In the genomic region with DNA sequence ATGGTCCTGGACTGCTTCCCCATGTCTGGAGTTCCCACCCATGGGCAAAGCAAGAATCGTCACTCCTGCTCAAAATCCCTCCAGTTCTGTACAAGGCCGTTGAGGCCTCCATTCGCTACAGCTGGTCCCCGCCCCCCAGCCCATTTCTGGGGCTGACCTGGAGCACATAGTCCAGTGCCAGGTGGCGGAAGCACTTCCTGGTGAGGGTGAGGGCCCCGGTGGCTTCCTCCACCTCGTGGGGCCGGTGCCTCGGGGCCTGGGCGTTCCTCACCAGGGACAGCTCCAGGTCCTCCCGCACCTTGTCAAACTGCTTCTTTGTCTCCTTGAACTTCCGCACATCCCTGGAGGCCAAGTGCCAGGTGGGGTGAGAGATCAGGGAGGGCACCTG, we compare ENCODE assay signal across 17 cellular contexts. TPM values are rescaled to one million over a fixed set of nuclear protein-coding genes. Genes with fewer than 3 reads are reported as not detected.
DNase-seq lines count a peak whose midpoint lies in the region; ATAC-seq, FAIRE-seq and TF ChIP-seq lines count a peak whose summit lies in the region.
"Had no signal": no experiment of that assay in that cellular context is flagged by ENCODE, and none has a peak within 500 bp of the region (broad histone marks: within the 10 kb centered on the region; RNA-seq: fewer than 3 reads in every experiment).

No MANE protein-coding gene starts in this region.

- peaks cover 2% of the 10 kb centered on the region for H3K4me1 Mint-ChIP-seq in astrocyte (ENCODE audit: low read depth, unreplicated experiment)
- H3K4me1 Mint-ChIP-seq in stimulated activated memory B cell treated with anti-CD40 and anti-IgM and Interleukin-4, amounts not matched to agents 10 μg/mL and 1 μg/mL and 100 μg/mL, for 72 hours: peaks cover 19% of the 10 kb centered on the region

- H3K27ac ChIP-seq in astrocyte (ENCODE audit: low read depth, low read length): no peak overlapping the region
- H3K27ac ChIP-seq: HL-60, Peyer's patch had no signal

- H3K4me1 ChIP-seq in Loucy (ENCODE audit: insufficient read depth, low read length, poor library complexity, severe bottlenecking): peaks cover 4% of the 10 kb centered on the region
- H3K4me1 ChIP-seq in astrocyte (ENCODE audit: insufficient read depth, low read length): peaks cover 12% of the 10 kb centered on the region

- H3K36me3 Mint-ChIP-seq in astrocyte (ENCODE audit: low read depth, unreplicated experiment): no peaks in the 10 kb centered on the region
- no peaks in the 10 kb centered on the region for H3K36me3 Mint-ChIP-seq in stimulated activated memory B cell treated with anti-CD40 and anti-IgM and Interleukin-4, amounts not matched to agents 10 μg/mL and 1 μg/mL and 100 μg/mL, for 72 hours

- H3K9ac ChIP-seq in Loucy (ENCODE audit: low read depth, low read length, poor library complexity, severe bottlenecking): no peak overlapping the region
- no peak overlapping the region for H3K9ac ChIP-seq in astrocyte (ENCODE audit: low read length)

- intact Hi-C loops in lower leg skin (cut with DNase I; ENCODE audit: low total_unique reads): no loop called here

- H4K20me1 ChIP-seq in Loucy (ENCODE audit: insufficient read depth, low read length, poor library complexity, severe bottlenecking) (peaks cover 15% of the 10 kb centered on the region), astrocyte (ENCODE audit: insufficient read depth, low read length) (peaks cover 54% of the 10 kb centered on the region)

- 80 to 86% methylated on average over 9 to 11 of the region's 12 CpGs for WGBS in lower leg skin, 2 donors

- H3K36me3 ChIP-seq in Loucy (ENCODE audit: insufficient read depth, low read length) (no peaks in the 10 kb centered on the region), astrocyte (ENCODE audit: insufficient read depth, low read length) (no peaks in the 10 kb centered on the region)

- H2AFZ ChIP-seq in Loucy (ENCODE audit: low read length): no peak overlapping the region
- H2AFZ ChIP-seq in astrocyte (ENCODE audit: low read depth, low read length): no peak overlapping the region

- DNase-seq in COLO668 (lab: John Stamatoyannopoulos, UW; ENCODE audit: unreplicated experiment) (peak; percentile 95), astrocyte (ENCODE audit: low read depth) (no peak), lower leg skin (ENCODE audit: low spot score in 2 of 2) (no peak), RKO (ENCODE audit: low spot score) (no peak), GM13976 (ENCODE audit: low spot score) (no peak)
- DNase-seq: ACHN, AML-193, NCI-H1436, NCI-H2029, NCI-H774, Peyer's patch, SIG-M5 had no signal

- TF ChIP-seq CTCF in Loucy (conservative IDR thresholded peaks at IDR 0.05; ENCODE audit: low read length) (0 out of 2 replicates have a peak, but pooled peaks have one; percentile 16), astrocyte (IDR thresholded peaks at IDR 0.05; ENCODE audit: insufficient read depth, low read depth, low read length) (no peak), lower leg skin (IDR thresholded peaks at IDR 0.05) (no peak), GM13976 (IDR thresholded peaks at IDR 0.05; ENCODE audit: borderline replicate concordance, control extremely low read depth, extremely low read depth, insufficient read depth, missing control alignments) (no peak)

- H3K27me3 ChIP-seq in Loucy (ENCODE audit: insufficient read depth, low read length, poor library complexity, severe bottlenecking) (no peaks in the 10 kb centered on the region), astrocyte (ENCODE audit: insufficient read depth, low read length) (no peaks in the 10 kb centered on the region)
- H3K27me3 ChIP-seq: Peyer's patch had no signal

- H3K9me3 Mint-ChIP-seq in astrocyte (ENCODE audit: unreplicated experiment): no peaks in the 10 kb centered on the region
- H3K9me3 Mint-ChIP-seq in stimulated activated memory B cell treated with anti-CD40 and anti-IgM and Interleukin-4, amounts not matched to agents 10 μg/mL and 1 μg/mL and 100 μg/mL, for 72 hours: no peaks in the 10 kb centered on the region
- H3K9me3 Mint-ChIP-seq: H9 had no signal

- H3F3A ChIP-seq in Loucy (ENCODE audit: low read depth): no peaks in the 10 kb centered on the region

- FAIRE-seq in astrocyte (lab: Jason Lieb, UNC): no peak
- FAIRE-seq: HTR-8/SVneo had no signal

- H3K4me3 Mint-ChIP-seq in astrocyte (ENCODE audit: unreplicated experiment): no peak overlapping the region
- no peak overlapping the region for H3K4me3 Mint-ChIP-seq in stimulated activated memory B cell treated with anti-CD40 and anti-IgM and Interleukin-4, amounts not matched to agents 10 μg/mL and 1 μg/mL and 100 μg/mL, for 72 hours

- peak overlapping the region; percentile 18 for H3K27ac Mint-ChIP-seq in astrocyte (ENCODE audit: unreplicated experiment)
- peak overlapping the region; percentile 35 for H3K27ac Mint-ChIP-seq in stimulated activated memory B cell treated with anti-CD40 and anti-IgM and Interleukin-4, amounts not matched to agents 10 μg/mL and 1 μg/mL and 100 μg/mL, for 72 hours

- no peaks in the 10 kb centered on the region for H3K9me2 ChIP-seq in Loucy (replicated peaks; ENCODE audit: low read depth, low read length)

- no peak for TF ChIP-seq POLR2A in lower leg skin (IDR thresholded peaks at IDR 0.05)

- no peaks in the 10 kb centered on the region for H3K27me3 Mint-ChIP-seq in astrocyte (ENCODE audit: low read depth, unreplicated experiment)
- no peaks in the 10 kb centered on the region for H3K27me3 Mint-ChIP-seq in stimulated activated memory B cell treated with anti-CD40 and anti-IgM and Interleukin-4, amounts not matched to agents 10 μg/mL and 1 μg/mL and 100 μg/mL, for 72 hours

- H3K9me3 ChIP-seq in Loucy (ENCODE audit: insufficient read depth, low read depth, low read length): no peaks in the 10 kb centered on the region
- no peaks in the 10 kb centered on the region for H3K9me3 ChIP-seq in astrocyte (ENCODE audit: insufficient read depth, low read depth, low read length)
- H3K9me3 ChIP-seq: Peyer's patch had no signal

- in situ Hi-C loops in GM13976 (cut with MboI; ENCODE audit: low sequenced_read_pairs, unreplicated experiment): no loop called here

- H3K4me2 ChIP-seq in Loucy (ENCODE audit: low read depth, low read length, poor library complexity, severe bottlenecking): no peak overlapping the region
- H3K4me2 ChIP-seq in astrocyte (ENCODE audit: low read length): no peak overlapping the region

- no peaks in the 10 kb centered on the region; the same call in 1 of the 2 replicates for H3K79me2 ChIP-seq in Loucy (ENCODE audit: insufficient read depth, low read length)
- H3K79me2 ChIP-seq in astrocyte (ENCODE audit: insufficient read depth, low read length): peaks cover 21% of the 10 kb centered on the region

- ATAC-seq in stimulated activated memory B cell treated with anti-CD40 and anti-IgM and Interleukin-4, amounts not matched to agents 10 μg/mL and 1 μg/mL and 100 μg/mL, for 72 hours: no peak

- no peak overlapping the region for H3K4me3 ChIP-seq in Loucy (ENCODE audit: low read length, poor library complexity, severe bottlenecking)
- H3K4me3 ChIP-seq in astrocyte (ENCODE audit: insufficient read depth, low read depth, low read length): no peak overlapping the region
- H3K4me3 ChIP-seq in lower leg skin (ENCODE audit: low read depth, poor library complexity, severe bottlenecking): no peak overlapping the region
- H3K4me3 ChIP-seq: Peyer's patch had no signal

RNA-seq across cellular contexts. Expression of a gene that starts 7.4 kb away (rescaled TPM):
- 60.2 and 64.0 TPM in 2 replicates for total RNA-seq in astrocyte
- 100 to 1,000 TPM in 3 of 4 donors, 10 to 100 TPM in 1; 98.8 to 189 (median 115) TPM for total RNA-seq in lower leg skin

RNA-seq across cellular contexts. Expression of a gene that starts 8.1 kb away (rescaled TPM):
- total RNA-seq in astrocyte (28.0 and 29.4 TPM in 2 replicates), lower leg skin (10 to 100 TPM; 42.3 to 62.1 (median 53.7) TPM)

RNA-seq across cellular contexts. Expression of a gene that starts 20.1 kb away (rescaled TPM):
- total RNA-seq in astrocyte (4.4 and 5.0 TPM in 2 replicates), lower leg skin (1 to 10 TPM in 2 of 4 donors, under 1 TPM in 2; 0.84 to 5.3 (median 1.4) TPM)

RNA-seq across cellular contexts. Expression of a gene that starts 24.1 kb away (rescaled TPM):
- 75.9 and 84.8 TPM in 2 replicates for total RNA-seq in astrocyte
- 100 to 1,000 TPM; 101 to 185 (median 105) TPM for total RNA-seq in lower leg skin

RNA-seq across cellular contexts. Expression of a gene that starts 24.3 kb away (rescaled TPM):
- total RNA-seq in astrocyte (25.6 and 28.5 TPM in 2 replicates), lower leg skin (10 to 100 TPM; 51.0 to 62.9 (median 57.4) TPM)
